Comparison of ENCODE assay signal across 8 cellular contexts in the genomic region with DNA sequence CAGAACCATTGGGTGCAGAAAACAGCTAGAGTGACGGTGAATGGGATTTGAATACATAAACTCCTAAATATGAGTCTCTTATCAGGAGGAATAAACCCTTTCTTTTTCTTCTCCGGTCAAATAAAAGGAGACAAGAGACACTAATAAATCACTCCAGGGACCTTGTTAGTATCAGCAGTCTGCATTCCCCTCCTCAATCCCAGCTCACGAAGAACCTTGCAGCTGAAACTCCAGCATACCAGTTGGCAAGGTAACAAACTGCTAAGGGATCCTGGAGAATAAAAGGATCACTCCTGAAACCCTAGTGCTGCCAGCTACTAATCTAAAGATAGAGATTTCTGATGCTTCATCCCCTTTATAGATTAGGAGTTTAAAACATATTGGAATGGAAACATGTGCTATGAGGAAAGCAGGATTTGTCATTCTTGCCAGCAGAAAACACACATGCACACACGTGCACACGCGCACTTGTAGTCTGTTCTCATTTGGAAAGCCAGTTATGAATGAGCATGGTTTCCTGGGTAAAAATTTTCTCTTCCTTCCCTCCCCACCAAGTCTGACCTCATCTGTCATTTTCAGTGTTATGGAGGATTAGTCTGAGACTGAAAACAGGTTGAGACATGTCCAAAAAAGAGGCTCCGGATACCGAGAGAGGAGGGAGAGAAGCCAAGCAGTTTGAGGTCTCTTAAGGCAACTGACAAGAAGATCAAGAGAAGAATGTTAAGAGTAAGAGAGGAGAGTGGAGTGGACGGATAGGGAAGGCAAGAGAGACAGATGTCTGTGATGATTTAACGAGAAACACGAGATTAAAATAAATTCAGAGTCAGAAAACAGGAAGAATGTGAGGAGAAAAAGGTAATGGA. TPM values are rescaled to one million over a fixed set of nuclear protein-coding genes. Genes with fewer than 3 reads are reported as not detected.
DNase-seq lines count a peak whose midpoint lies in the region; ATAC-seq and TF ChIP-seq lines count a peak whose summit lies in the region.

No MANE protein-coding gene starts in this region.

- POLR2A ChIA-PET in CD8-positive, alpha-beta memory T cell (lab: Charles Lee): interaction anchor here (0.9 to 1.2 kb wide), 2 partner anchors 9 to 37 kb away, joined by 5 to 6 read pairs; no protein-coding TSS in a partner anchor
- POLR2A ChIA-PET in RWPE1 (lab: Yijun Ruan, JAX; ENCODE audit: low non-redundant PET): interaction anchor here (0.5 kb wide), 1 partner anchor 13 kb away, joined by 3 read pairs; no protein-coding TSS in a partner anchor

- H3K27me3 Mint-ChIP-seq in CD8-positive, alpha-beta memory T cell: no peaks in the 10 kb centered on the region
- H3K27me3 Mint-ChIP-seq in endodermal cell (ENCODE audit: insufficient read depth): peaks cover 46% of the 10 kb centered on the region

- peak; percentile 65 for ATAC-seq in GM19023 (IDR thresholded peaks at IDR 0.05; ENCODE audit: unreplicated experiment)
- ATAC-seq in HG03097 (IDR thresholded peaks at IDR 0.05; ENCODE audit: low FRiP score, unreplicated experiment): peak; percentile 44
- ATAC-seq in mucosa of descending colon: no peak

- no peak for DNase-seq in CD8-positive, alpha-beta memory T cell
- DNase-seq in RWPE1 (ENCODE audit: low spot score) (peak; percentile 90), endodermal cell (no peak), RPMI8226 (no peak), mucosa of descending colon (no peak), globus pallidus (ENCODE audit: low spot score) (no peak)

- H3K4me1 Mint-ChIP-seq in CD8-positive, alpha-beta memory T cell: peaks cover 30 to 54% (median 41%) of the 10 kb centered on the region in 3 donors
- peaks cover 91% of the 10 kb centered on the region for H3K4me1 Mint-ChIP-seq in endodermal cell

- no peaks in the 10 kb centered on the region for H3K9me3 ChIP-seq in CD8-positive, alpha-beta memory T cell (ENCODE audit: low read length)
- no peaks in the 10 kb centered on the region for H3K9me3 ChIP-seq in endodermal cell (ENCODE audit: control insufficient read depth, low read length)
- H3K9me3 ChIP-seq in mucosa of descending colon: no peaks in the 10 kb centered on the region

- no peak overlapping the region for H3K4me3 ChIP-seq in CD8-positive, alpha-beta memory T cell (ENCODE audit: low read length)
- H3K4me3 ChIP-seq in endodermal cell (ENCODE audit: low read length) (peak overlapping the region; percentile 51), mucosa of descending colon (no peak overlapping the region)

- no peaks in the 10 kb centered on the region for H3K36me3 ChIP-seq in CD8-positive, alpha-beta memory T cell (ENCODE audit: insufficient read depth, low read length)
- no peaks in the 10 kb centered on the region for H3K36me3 ChIP-seq in endodermal cell (ENCODE audit: control insufficient read depth, insufficient read depth, low read length)
- no peaks in the 10 kb centered on the region for H3K36me3 ChIP-seq in mucosa of descending colon (ENCODE audit: low read depth)

- H3K4me1 ChIP-seq in CD8-positive, alpha-beta memory T cell (ENCODE audit: insufficient read depth, low read length): peaks cover 33% of the 10 kb centered on the region
- H3K4me1 ChIP-seq in endodermal cell (ENCODE audit: control insufficient read depth, insufficient read depth, low read length) (peaks cover 30% of the 10 kb centered on the region), mucosa of descending colon (ENCODE audit: low read depth) (peaks cover 10% of the 10 kb centered on the region)

- no peaks in the 10 kb centered on the region for H3K27me3 ChIP-seq in CD8-positive, alpha-beta memory T cell (ENCODE audit: insufficient read depth, low read length, poor library complexity, severe bottlenecking)
- no peaks in the 10 kb centered on the region for H3K27me3 ChIP-seq in endodermal cell (ENCODE audit: control insufficient read depth, insufficient read depth, low read length, poor library complexity, severe bottlenecking)

- peak overlapping the region; percentile 34 for H3K9ac ChIP-seq in endodermal cell (ENCODE audit: extremely low read depth, low read length, poor library complexity, severe bottlenecking)

- 44 to 53% methylated on average over 10 of the region's 11 CpGs for WGBS in endodermal cell (ENCODE audit: insufficient coverage in 1 of 2, insufficient read length in 1 of 2), 2 experiments

- H3K36me3 Mint-ChIP-seq in CD8-positive, alpha-beta memory T cell: peaks cover 2 to 4% (median 2%) of the 10 kb centered on the region in 3 donors
- no peaks in the 10 kb centered on the region for H3K36me3 Mint-ChIP-seq in endodermal cell (ENCODE audit: low read depth)

- intact Hi-C loops in mucosa of descending colon (cut with DNase I, micrococcal nuclease): no loop called here

- TF ChIP-seq CTCF in RWPE1 (conservative IDR thresholded peaks at IDR 0.05; ENCODE audit: low read depth) (no peak), endodermal cell (conservative IDR thresholded peaks at IDR 0.05) (no peak), mucosa of descending colon (IDR thresholded peaks at IDR 0.05) (no peak)

- peak overlapping the region in 2 of 7 donors; percentile 1 to 12 for H3K4me3 Mint-ChIP-seq in CD8-positive, alpha-beta memory T cell
- H3K4me3 Mint-ChIP-seq in endodermal cell: peak overlapping the region; percentile 6

- CTCF ChIA-PET in CD8-positive, alpha-beta memory T cell (lab: Charles Lee): interaction anchor here (1.2 to 1.8 kb wide), 2 partner anchors 9 to 41 kb away, joined by 4 to 6 read pairs; no protein-coding TSS in a partner anchor
- CTCF ChIA-PET in RWPE1 (lab: Yijun Ruan, JAX): interaction anchor here (0.6 to 8.1 kb wide), 3 partner anchors 8 to 44 kb away, joined by 4 to 63 read pairs (median 5); no protein-coding TSS in a partner anchor

- H3K9me3 Mint-ChIP-seq in CD8-positive, alpha-beta memory T cell: no peaks in the 10 kb centered on the region
- H3K9me3 Mint-ChIP-seq in endodermal cell: no peaks in the 10 kb centered on the region

- H3K27ac Mint-ChIP-seq in CD8-positive, alpha-beta memory T cell: peak overlapping the region; percentile 3 to 62 (median 36)
- H3K27ac Mint-ChIP-seq in endodermal cell: peak overlapping the region; percentile 92

- H3K27ac ChIP-seq in CD8-positive, alpha-beta memory T cell (ENCODE audit: low read depth, low read length): no peak overlapping the region
- peak overlapping the region; percentile 74 for H3K27ac ChIP-seq in RWPE1
- peak overlapping the region; percentile 68 for H3K27ac ChIP-seq in endodermal cell (ENCODE audit: low read depth, low read length)

RNA-seq across cellular contexts. Expression of a gene that starts 10.9 kb away (rescaled TPM):
- 10 to 100 TPM; 52.3 to 57.2 TPM for total RNA-seq in CD8-positive, alpha-beta memory T cell
- 29.0 TPM for polyA plus RNA-seq in CD8-positive, alpha-beta memory T cell
- total RNA-seq in endodermal cell (10 to 100 TPM; 13.2 to 21.2 TPM), mucosa of descending colon (10 to 100 TPM; 15.4 to 16.7 (median 16.4) TPM)
- polyA plus RNA-seq in endodermal cell (2013, experiment 1 of 2): 16.8 TPM
- 18.5 TPM for polyA plus RNA-seq in endodermal cell (2013, experiment 2 of 2)
